In the genomic region with DNA sequence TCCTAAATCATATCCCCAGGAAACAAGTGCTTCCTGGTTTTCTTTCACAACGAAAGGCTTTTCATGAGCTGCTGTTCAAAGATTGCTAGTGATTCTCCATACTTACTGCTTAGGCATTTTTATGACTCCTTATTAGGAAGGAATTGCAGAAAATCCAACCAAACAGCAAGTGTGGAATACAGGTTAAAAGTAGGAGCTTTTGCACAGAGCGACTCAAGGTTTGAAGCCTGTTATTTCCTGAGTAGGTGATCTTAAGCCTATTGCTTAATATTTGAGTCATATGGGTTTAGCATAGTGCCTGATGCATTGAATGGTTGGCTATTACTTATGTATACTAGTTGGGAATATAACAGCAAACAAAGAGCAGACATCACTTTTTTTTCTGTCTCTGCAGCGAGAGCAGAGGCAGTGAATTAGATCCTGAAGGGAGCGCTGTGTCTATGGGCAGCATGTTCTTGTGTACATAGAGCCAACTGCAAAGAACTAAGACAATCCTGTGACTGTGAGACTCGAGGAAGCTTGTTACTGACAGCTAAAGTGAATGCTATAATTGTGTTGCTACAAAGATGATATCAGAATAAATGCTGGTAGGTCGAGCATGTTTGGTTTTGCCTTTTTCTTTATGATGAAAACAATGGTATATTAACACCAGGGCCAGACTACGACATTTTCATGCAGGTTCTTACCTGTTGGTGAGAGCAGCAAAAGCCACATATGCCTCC, we compare ENCODE assay signal across 2 cellular contexts.
TF ChIP-seq lines count a peak whose summit lies in the region.

No MANE protein-coding gene starts in this region.

TF ChIP-seq in K562, 482 proteins besides CTCF, POLR2A, EP300 and RAD21:
- TF ChIP-seq, protein P1, sequence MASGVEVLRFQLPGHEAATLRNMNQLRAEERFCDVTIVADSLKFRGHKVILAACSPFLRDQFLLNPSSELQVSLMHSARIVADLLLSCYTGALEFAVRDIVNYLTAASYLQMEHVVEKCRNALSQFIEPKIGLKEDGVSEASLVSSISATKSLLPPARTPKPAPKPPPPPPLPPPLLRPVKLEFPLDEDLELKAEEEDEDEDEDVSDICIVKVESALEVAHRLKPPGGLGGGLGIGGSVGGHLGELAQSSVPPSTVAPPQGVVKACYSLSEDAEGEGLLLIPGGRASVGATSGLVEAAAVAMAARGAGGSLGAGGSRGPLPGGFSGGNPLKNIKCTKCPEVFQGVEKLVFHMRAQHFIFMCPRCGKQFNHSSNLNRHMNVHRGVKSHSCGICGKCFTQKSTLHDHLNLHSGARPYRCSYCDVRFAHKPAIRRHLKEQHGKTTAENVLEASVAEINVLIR (CRISPR knock-in tag; IDR thresholded peaks at IDR 0.05) = no peak
- TF ChIP-seq NCOA1 (IDR thresholded peaks at IDR 0.05; ENCODE audit: low read depth) = no peak
- TF ChIP-seq, protein P2, sequence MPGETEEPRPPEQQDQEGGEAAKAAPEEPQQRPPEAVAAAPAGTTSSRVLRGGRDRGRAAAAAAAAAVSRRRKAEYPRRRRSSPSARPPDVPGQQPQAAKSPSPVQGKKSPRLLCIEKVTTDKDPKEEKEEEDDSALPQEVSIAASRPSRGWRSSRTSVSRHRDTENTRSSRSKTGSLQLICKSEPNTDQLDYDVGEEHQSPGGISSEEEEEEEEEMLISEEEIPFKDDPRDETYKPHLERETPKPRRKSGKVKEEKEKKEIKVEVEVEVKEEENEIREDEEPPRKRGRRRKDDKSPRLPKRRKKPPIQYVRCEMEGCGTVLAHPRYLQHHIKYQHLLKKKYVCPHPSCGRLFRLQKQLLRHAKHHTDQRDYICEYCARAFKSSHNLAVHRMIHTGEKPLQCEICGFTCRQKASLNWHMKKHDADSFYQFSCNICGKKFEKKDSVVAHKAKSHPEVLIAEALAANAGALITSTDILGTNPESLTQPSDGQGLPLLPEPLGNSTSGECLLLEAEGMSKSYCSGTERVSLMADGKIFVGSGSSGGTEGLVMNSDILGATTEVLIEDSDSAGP (CRISPR knock-in tag; IDR thresholded peaks at IDR 0.05) = no peak
- no peak for TF ChIP-seq ZNF165 (CRISPR knock-in tag; IDR thresholded peaks at IDR 0.05; ENCODE audit: borderline replicate concordance)
- no peak for TF ChIP-seq CTBP1 (IDR thresholded peaks at IDR 0.05; ENCODE audit: borderline replicate concordance)

TF ChIP-seq in HEK293T, 16 proteins besides CTCF, POLR2A, EP300 and RAD21:
- TF ChIP-seq, protein P3, sequence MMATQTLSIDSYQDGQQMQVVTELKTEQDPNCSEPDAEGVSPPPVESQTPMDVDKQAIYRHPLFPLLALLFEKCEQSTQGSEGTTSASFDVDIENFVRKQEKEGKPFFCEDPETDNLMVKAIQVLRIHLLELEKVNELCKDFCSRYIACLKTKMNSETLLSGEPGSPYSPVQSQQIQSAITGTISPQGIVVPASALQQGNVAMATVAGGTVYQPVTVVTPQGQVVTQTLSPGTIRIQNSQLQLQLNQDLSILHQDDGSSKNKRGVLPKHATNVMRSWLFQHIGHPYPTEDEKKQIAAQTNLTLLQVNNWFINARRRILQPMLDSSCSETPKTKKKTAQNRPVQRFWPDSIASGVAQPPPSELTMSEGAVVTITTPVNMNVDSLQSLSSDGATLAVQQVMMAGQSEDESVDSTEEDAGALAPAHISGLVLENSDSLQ (IDR thresholded peaks at IDR 0.05) = no peak
- no peak for TF ChIP-seq FOXK2 (IDR thresholded peaks at IDR 0.05)
- TF ChIP-seq TARDBP (IDR thresholded peaks at IDR 0.05) = no peak
- no peak for TF ChIP-seq HDGF (IDR thresholded peaks at IDR 0.05; ENCODE audit: borderline replicate concordance)
- TF ChIP-seq ELF4 (IDR thresholded peaks at IDR 0.05) = no peak
- TF ChIP-seq ZNF384 (IDR thresholded peaks at IDR 0.05) = no peak
- TF ChIP-seq SUZ12 (IDR thresholded peaks at IDR 0.05) = no peak
- no peak for TF ChIP-seq FOXM1 (IDR thresholded peaks at IDR 0.05; ENCODE audit: borderline replicate concordance)
- TF ChIP-seq L3MBTL2 (conservative IDR thresholded peaks at IDR 0.05) = no peak
- no peak for TF ChIP-seq CTBP1 (IDR thresholded peaks at IDR 0.05; ENCODE audit: borderline replicate concordance)
- no peak for TF ChIP-seq NFRKB (IDR thresholded peaks at IDR 0.05)
